ENCODE assay signal across 8 cellular contexts in the genomic region with DNA sequence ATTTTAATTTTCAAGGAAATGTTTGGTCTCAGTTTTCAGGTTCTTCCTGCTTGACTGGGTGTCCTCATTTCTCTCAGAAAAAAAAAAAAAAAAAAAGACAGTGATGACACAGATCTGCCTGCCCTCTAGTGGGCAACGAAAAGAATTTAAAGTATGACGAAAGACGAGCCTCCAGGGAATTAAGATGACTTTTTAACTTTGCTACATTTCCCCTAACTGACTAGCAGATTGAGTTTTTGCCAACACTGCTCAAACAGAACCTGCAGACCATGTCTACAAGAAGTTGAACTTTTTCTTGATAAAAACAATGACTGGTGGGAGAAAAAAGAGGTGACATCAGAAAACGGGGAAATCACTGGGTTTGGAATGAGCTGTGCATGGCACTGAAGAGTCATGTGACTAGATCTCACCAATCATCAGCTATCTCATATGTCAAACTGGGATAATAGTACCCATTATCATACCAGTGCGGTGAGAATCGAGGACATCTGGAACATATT. TPM values are rescaled to one million over a fixed set of nuclear protein-coding genes. Genes with fewer than 3 reads are reported as not detected.
DNase-seq lines count a peak whose midpoint lies in the region; FAIRE-seq and TF ChIP-seq lines count a peak whose summit lies in the region.

No MANE protein-coding gene starts in this region.

- FAIRE-seq in bronchial epithelial cell (lab: Jason Lieb, UNC): no peak

- DNase-seq in stimulated activated CD4-positive, alpha-beta T cell treated with anti-CD3 and anti-CD28 coated beads, Interleukin-4, amount 100 ng/mL, for 24 hours: peak; percentile 35
- DNase-seq in stimulated activated CD4-positive, alpha-beta T cell treated with anti-CD3 and anti-CD28 coated beads, Interleukin-4, amount 100 ng/mL, for 1 hour: no peak
- DNase-seq in H4 (ENCODE audit: low spot score): peak; percentile 61
- DNase-seq in KG1 (lab: John Stamatoyannopoulos, UW): peak; percentile 42
- peak; percentile 46 for DNase-seq in SHP77 treated with DMSO at 0.1 percent for 48 hours (lab: John Stamatoyannopoulos, UW)
- DNase-seq in bronchial epithelial cell (ENCODE audit: low read depth): peak; percentile 83
- peak; percentile 80 for DNase-seq in iris pigment epithelial cell (ENCODE audit: low read depth)
- DNase-seq in stimulated activated naive CD4-positive, alpha-beta T cell treated with Interleukin-2 at 50 U/mL for 16 hours (lab: John Stamatoyannopoulos, UW): peak; percentile 7

- peak; percentile 57 for TF ChIP-seq CTCF in bronchial epithelial cell (IDR thresholded peaks at IDR 0.05; ENCODE audit: insufficient read depth, low read length, severe bottlenecking)

- H3K36me3 ChIP-seq in bronchial epithelial cell (ENCODE audit: control insufficient read depth, insufficient read depth, low read length): no peaks in the 10 kb centered on the region

- peak overlapping the region; percentile 9 for H3K4me3 ChIP-seq in bronchial epithelial cell (ENCODE audit: low read depth, low read length)

- no peaks in the 10 kb centered on the region for H3K27me3 ChIP-seq in bronchial epithelial cell (ENCODE audit: control insufficient read depth, insufficient read depth, low read length)

RNA-seq across cellular contexts. Expression of gene EOMES, which starts 40.8 kb away (rescaled TPM):
- total RNA-seq in H4 (2014; rRNA removed; shearing (Covaris generic)): 0.17 TPM in 1 of 2 replicates, not detected in the other
- total RNA-seq in bronchial epithelial cell: not detected in 2 replicates
